Comparison of ENCODE assay signal across 8 cellular contexts in the genomic region with DNA sequence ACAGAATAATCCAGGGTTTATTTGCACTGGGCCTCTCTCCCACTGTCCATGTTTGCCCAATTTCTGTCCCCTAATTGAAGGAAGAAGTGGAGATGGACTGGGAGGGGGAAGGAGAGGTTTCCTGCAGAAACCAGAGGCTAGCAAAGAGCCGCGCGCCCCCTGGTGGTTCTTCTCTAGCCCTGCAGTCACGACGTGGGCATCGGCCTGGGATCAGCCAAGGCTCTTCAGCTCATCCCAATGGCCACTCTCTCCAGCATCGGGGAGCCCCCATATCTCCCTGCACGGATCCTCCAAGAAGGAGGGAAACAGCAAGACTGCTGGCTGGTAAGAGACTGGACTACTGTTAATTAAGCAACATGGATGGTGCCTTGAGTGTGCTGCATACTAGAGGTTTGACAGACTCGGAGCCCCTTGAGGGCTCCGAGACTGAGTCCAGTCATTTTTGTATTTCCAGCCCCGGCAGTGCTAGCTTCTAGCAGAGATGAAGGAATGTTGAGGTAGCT. TPM values are rescaled to one million over a fixed set of nuclear protein-coding genes. Genes with fewer than 3 reads are reported as not detected.
DNase-seq lines count a peak whose midpoint lies in the region; ATAC-seq and TF ChIP-seq lines count a peak whose summit lies in the region.

No MANE protein-coding gene starts in this region.

- H3K4me3 ChIP-seq in GM12864 (ENCODE audit: low read depth, low read length) (no peak overlapping the region), OCI-LY7 (ENCODE audit: low read depth, low read length, poor library complexity, severe bottlenecking) (no peak overlapping the region), epithelial cell of proximal tubule (ENCODE audit: low read depth, low read length) (no peak overlapping the region)
- H3K4me3 ChIP-seq in Jurkat, Clone E6-1 (ENCODE audit: low read length) = no peak overlapping the region

- no peaks in the 10 kb centered on the region for H3K9me2 ChIP-seq in OCI-LY7 (ENCODE audit: insufficient read depth, low read length)

- DNase-seq in GM12864 (ENCODE audit: low read depth) = no peak
- peak; percentile 50 for DNase-seq in Jurkat, Clone E6-1 (ENCODE audit: low read depth, low spot score)
- peak; percentile 77 for DNase-seq in OCI-LY7 (ENCODE audit: low spot score)
- peak; percentile 72 for DNase-seq in activated T-cell treated with anti-CD3 and anti-CD28 coated beads for 1 hour (ENCODE audit: low read depth)
- no peak for DNase-seq in epithelial cell of proximal tubule (ENCODE audit: low read depth)
- DNase-seq in mucosa of gallbladder (ENCODE audit: low spot score) = peak; percentile 79
- peak; percentile 88 for DNase-seq in stimulated activated CD8-positive, alpha-beta memory T cell treated with anti-CD3 and anti-CD28 coated beads, Interleukin-4, amount 100 ng/mL, for 48 hours

- no peak overlapping the region for H3K27ac ChIP-seq in OCI-LY7 (ENCODE audit: low read depth, low read length, poor library complexity, severe bottlenecking)

- no peaks in the 10 kb centered on the region for H3K79me2 ChIP-seq in OCI-LY7 (ENCODE audit: insufficient read depth, low read depth, low read length)

- no peak overlapping the region for H2AFZ ChIP-seq in OCI-LY7 (ENCODE audit: low read length)

- H3K36me3 ChIP-seq in OCI-LY7 (ENCODE audit: insufficient read depth, low read length) = no peaks in the 10 kb centered on the region

- no peak overlapping the region for H3K4me2 ChIP-seq in OCI-LY7 (ENCODE audit: low read length)

- H3K4me1 ChIP-seq in OCI-LY7 (ENCODE audit: insufficient read depth, low read length, poor library complexity, severe bottlenecking) = peaks cover 9% of the 10 kb centered on the region

- no TSS peak for BruUV-seq in OCI-LY7 (replicated peaks; lab: Mats Ljungman, UMichigan)

- peak; percentile 97 for TF ChIP-seq CTCF in GM12864 (IDR thresholded peaks at IDR 0.05; ENCODE audit: low read depth, low read length, missing control alignments)
- TF ChIP-seq CTCF in OCI-LY7 (conservative IDR thresholded peaks at IDR 0.05; ENCODE audit: low read length) = peak; percentile 95
- TF ChIP-seq CTCF in epithelial cell of proximal tubule (conservative IDR thresholded peaks at IDR 0.05; ENCODE audit: low read depth, low read length) = peak; percentile 96

- no peaks in the 10 kb centered on the region for H4K20me1 ChIP-seq in OCI-LY7 (ENCODE audit: insufficient read depth, low read length)

- POLR2A ChIA-PET in OCI-LY7 (lab: Charles Lee) = interaction anchor here (0.5 to 1.5 kb wide), 4 partner anchors 14 to 207 kb away, joined by 3 to 4 read pairs (median 3); partner anchors contain the start of gene STAT6

- H3K9me3 ChIP-seq in OCI-LY7 (ENCODE audit: low read length) = no peaks in the 10 kb centered on the region

- intact Hi-C loops in OCI-LY7 (cut with micrococcal nuclease; ENCODE audit: unreplicated experiment) = loop anchor here (1.0 kb wide), 2 partner anchors 147 to 230 kb away; no protein-coding TSS in a partner anchor

- ATAC-seq in HG03565 (IDR thresholded peaks at IDR 0.05; ENCODE audit: unreplicated experiment) = no peak

- CTCF ChIA-PET in OCI-LY7 (lab: Charles Lee; ENCODE audit: unreplicated experiment) = no interaction called here

RNA-seq across cellular contexts. Expression of gene ZBTB39, which starts 18.7 kb away (rescaled TPM):
- 7.8 TPM for polyA plus RNA-seq in Jurkat, Clone E6-1 (2012; ENCODE audit: insufficient read depth, insufficient read length)
- total RNA-seq in OCI-LY7 (2014; rRNA removed; shearing (Covaris generic)) = 10.9 TPM in 2 replicates
- 10.0 and 10.7 TPM in 2 replicates for total RNA-seq in OCI-LY7 (2022)
- total RNA-seq in epithelial cell of proximal tubule = 4.7 and 5.4 TPM in 2 replicates
- total RNA-seq in mucosa of gallbladder = 5.7 TPM

RNA-seq across cellular contexts. Expression of gene TAC3, which starts 28.7 kb away (rescaled TPM):
- polyA plus RNA-seq in Jurkat, Clone E6-1 (2012; ENCODE audit: insufficient read depth, insufficient read length) = 1.4 TPM
- not detected in 2 replicates for total RNA-seq in OCI-LY7 (2014; rRNA removed; shearing (Covaris generic))
- total RNA-seq in OCI-LY7 (2022) (not detected in 2 replicates), epithelial cell of proximal tubule (not detected in 2 replicates), mucosa of gallbladder (0.52 TPM)

RNA-seq across cellular contexts. Expression of gene RDH16, which starts 30.2 kb away (rescaled TPM):
- polyA plus RNA-seq in Jurkat, Clone E6-1 (2012; ENCODE audit: insufficient read depth, insufficient read length) = not detected
- 0.06 and 0.15 TPM in 2 replicates for total RNA-seq in OCI-LY7 (2014; rRNA removed; shearing (Covaris generic))
- 0.13 and 0.41 TPM in 2 replicates for total RNA-seq in OCI-LY7 (2022)
- total RNA-seq in epithelial cell of proximal tubule = 0.12 TPM in 1 of 2 replicates, not detected in the other
- total RNA-seq in mucosa of gallbladder = 0.52 TPM

RNA-seq across cellular contexts. Expression of gene SDR9C7, which starts 53.4 kb away (rescaled TPM):
- not detected for polyA plus RNA-seq in Jurkat, Clone E6-1 (2012; ENCODE audit: insufficient read depth, insufficient read length)
- total RNA-seq in OCI-LY7 (2014; rRNA removed; shearing (Covaris generic)) = not detected in 2 replicates
- total RNA-seq in OCI-LY7 (2022) (not detected in 2 replicates), epithelial cell of proximal tubule (not detected in 2 replicates), mucosa of gallbladder (not detected)

Comparison
In these comparisons a context has a peak if more than half of its experiments do, and no peak if none do; other contexts are left out.
1. DNase-seq: peak in Jurkat, Clone E6-1 (single experiment), OCI-LY7 (single experiment), activated T-cell treated with anti-CD3 and anti-CD28 coated beads for 1 hour (single experiment), mucosa of gallbladder (single experiment) and stimulated activated CD8-positive, alpha-beta memory T cell treated with anti-CD3 and anti-CD28 coated beads, Interleukin-4, amount 100 ng/mL, for 48 hours (single experiment); none in GM12864 (single experiment) and epithelial cell of proximal tubule (single experiment).
2. Peak in every context shown above with its lines, with median percentiles within 50 percentile points of each other: CTCF ChIP-seq.